ENCODE assay signal across 8 cellular contexts in genomic region chr5:56264417-56265025, GRCh38. TPM values are rescaled to one million over a fixed set of nuclear protein-coding genes. Genes with fewer than 3 reads are reported as not detected.
DNase-seq lines count a peak whose midpoint lies in the region; ATAC-seq and TF ChIP-seq lines count a peak whose summit lies in the region.

No MANE protein-coding gene starts in this region.

- H3K36me3 ChIP-seq in breast epithelium (no peaks in the 10 kb centered on the region), left lung (no peaks in the 10 kb centered on the region)

- no peak for TF ChIP-seq POLR2A in breast epithelium (IDR thresholded peaks at IDR 0.05)

- ATAC-seq in left lung (peak; percentile 87), HG03025 (IDR thresholded peaks at IDR 0.05; ENCODE audit: low FRiP score, unreplicated experiment) (no peak)

- DNase-seq in AML-193 (lab: John Stamatoyannopoulos, UW) (peak; percentile 24 to 43), GM12864 (ENCODE audit: low read depth) (no peak), NCI-H748 (lab: John Stamatoyannopoulos, UW; ENCODE audit: unreplicated experiment) (peak; percentile 72), breast epithelium (ENCODE audit: low spot score in 2 of 2) (no peak), left lung (no peak), cortex of kidney (lab: John Stamatoyannopoulos, UW) (no peak), GOT3 (lab: John Stamatoyannopoulos, UW) (no peak)

- H3K9me3 ChIP-seq in breast epithelium = no peaks in the 10 kb centered on the region
- H3K9me3 ChIP-seq in left lung = no peaks in the 10 kb centered on the region

- intact Hi-C loops in breast epithelium (cut with DNase I; ENCODE audit: low total_unique reads) (loop anchor here (10.0 kb wide), 1 partner anchor 580 kb away; no protein-coding TSS in a partner anchor), left lung (cut with DNase I) (no loop called here)

- TF ChIP-seq CTCF in GM12864 (IDR thresholded peaks at IDR 0.05; ENCODE audit: low read depth, low read length, missing control alignments) (peak; percentile 68), breast epithelium (IDR thresholded peaks at IDR 0.05) (peak; percentile 50 to 69 (median 56)), left lung (IDR thresholded peaks at IDR 0.05) (peak; percentile 43 to 45)

- H3K27ac ChIP-seq in breast epithelium = no peak overlapping the region
- H3K27ac ChIP-seq in left lung = no peak overlapping the region

- H3K27me3 ChIP-seq in breast epithelium (no peaks in the 10 kb centered on the region), left lung (no peaks in the 10 kb centered on the region)

- no peak overlapping the region for H3K4me3 ChIP-seq in GM12864 (ENCODE audit: low read depth, low read length)
- no peak overlapping the region for H3K4me3 ChIP-seq in breast epithelium
- H3K4me3 ChIP-seq in left lung = no peak overlapping the region

- H3K4me1 ChIP-seq in breast epithelium (no peaks in the 10 kb centered on the region), left lung (no peaks in the 10 kb centered on the region)

RNA-seq across cellular contexts. Expression of gene ANKRD55, which starts 31.4 kb away (rescaled TPM):
- total RNA-seq in breast epithelium = under 1 TPM in 2 of 3 donors, not detected in 1; 0.32 to 0.33 TPM
- under 1 TPM; 0.20 to 0.94 TPM for total RNA-seq in left lung

Comparison
In these comparisons a context has a peak if more than half of its experiments do, and no peak if none do; other contexts are left out.
1. DNase-seq: peak in AML-193 (2 of 2) and NCI-H748 (single experiment); none in GM12864 (single experiment), breast epithelium (0 of 2), left lung (0 of 2), cortex of kidney (single experiment) and GOT3 (single experiment).
2. Peak in every context shown above with its lines, with median percentiles within 50 percentile points of each other: CTCF ChIP-seq.